ENCODE assay signal across 1 cellular context in genomic region chr10:26441491-26442214, GRCh38.
TF ChIP-seq lines count a peak whose summit lies in the region.

No MANE protein-coding gene starts in this region.

TF ChIP-seq in GM12878, 131 proteins besides CTCF, POLR2A, EP300 and RAD21:
- TF ChIP-seq MAX (IDR thresholded peaks at IDR 0.05; ENCODE audit: low read depth, low read length) (no peak), BMI1 (IDR thresholded peaks at IDR 0.05; ENCODE audit: borderline replicate concordance) (no peak), STAT1 (conservative IDR thresholded peaks at IDR 0.05) (no peak), HDGF (IDR thresholded peaks at IDR 0.05) (no peak), NRF1 (conservative IDR thresholded peaks at IDR 0.05; ENCODE audit: low read depth, low read length) (no peak), ZNF207 (IDR thresholded peaks at IDR 0.05; ENCODE audit: borderline replicate concordance) (no peak), FOXM1 (IDR thresholded peaks at IDR 0.05; ENCODE audit: low read depth, low read length) (no peak), ZBTB4 (CRISPR knock-in tag; IDR thresholded peaks at IDR 0.05) (no peak), IRF3 (IDR thresholded peaks at IDR 0.05) (no peak), MTA2 (IDR thresholded peaks at IDR 0.05; ENCODE audit: low read depth) (no peak), RBBP5 (conservative IDR thresholded peaks at IDR 0.05) (no peak), NR2C2 (IDR thresholded peaks at IDR 0.05; ENCODE audit: borderline replicate concordance, control insufficient read depth, insufficient read length, low read depth) (no peak), RUNX3 (IDR thresholded peaks at IDR 0.05; ENCODE audit: low read length) (no peak), CHD4 (IDR thresholded peaks at IDR 0.05) (no peak), ATF3 (IDR thresholded peaks at IDR 0.05; ENCODE audit: borderline replicate concordance, extremely low read depth, low read depth, low read length) (no peak), RAD51 (IDR thresholded peaks at IDR 0.05) (no peak), ZZZ3 (IDR thresholded peaks at IDR 0.05; ENCODE audit: control insufficient read depth, insufficient read length, low read depth) (no peak), ATF2 (IDR thresholded peaks at IDR 0.05; ENCODE audit: low read length) (no peak), ZSCAN29 (IDR thresholded peaks at IDR 0.05) (no peak), MEF2B (IDR thresholded peaks at IDR 0.05; ENCODE audit: partially characterized antibody, poor library complexity, severe bottlenecking) (no peak)
